In the genomic region with DNA sequence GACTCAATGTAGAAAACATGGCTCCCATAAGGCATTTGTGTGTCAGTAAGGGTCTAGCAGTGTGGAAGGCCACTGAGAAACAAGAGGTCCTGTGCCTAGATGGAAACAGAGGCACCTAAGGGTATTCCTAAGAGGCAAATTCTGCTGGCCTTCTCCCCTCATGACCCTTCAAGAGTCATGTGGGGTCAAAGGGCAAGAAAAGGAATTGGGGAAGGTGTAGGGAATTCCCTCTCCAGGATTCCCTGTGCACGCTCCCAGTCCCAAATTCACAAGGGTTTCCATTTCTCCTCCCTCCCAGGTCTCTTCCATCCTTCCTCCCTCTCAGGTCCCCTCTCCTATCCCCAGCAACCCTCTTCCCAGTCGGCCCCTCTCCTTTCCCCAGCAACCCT, we compare ENCODE assay signal across 1 cellular context.
TF ChIP-seq lines count a peak whose summit lies in the region.

No MANE protein-coding gene starts in this region.

TF ChIP-seq in HEK293, 187 proteins besides CTCF, POLR2A, EP300 and RAD21 (continued from another document):
- TF ChIP-seq, protein P1, sequence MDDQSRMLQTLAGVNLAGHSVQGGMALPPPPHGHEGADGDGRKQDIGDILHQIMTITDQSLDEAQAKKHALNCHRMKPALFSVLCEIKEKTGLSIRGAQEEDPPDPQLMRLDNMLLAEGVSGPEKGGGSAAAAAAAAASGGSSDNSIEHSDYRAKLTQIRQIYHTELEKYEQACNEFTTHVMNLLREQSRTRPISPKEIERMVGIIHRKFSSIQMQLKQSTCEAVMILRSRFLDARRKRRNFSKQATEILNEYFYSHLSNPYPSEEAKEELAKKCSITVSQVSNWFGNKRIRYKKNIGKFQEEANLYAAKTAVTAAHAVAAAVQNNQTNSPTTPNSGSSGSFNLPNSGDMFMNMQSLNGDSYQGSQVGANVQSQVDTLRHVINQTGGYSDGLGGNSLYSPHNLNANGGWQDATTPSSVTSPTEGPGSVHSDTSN (CRISPR knock-in tag; IDR thresholded peaks at IDR 0.05), result no peak
- TF ChIP-seq YY2 (tag by site-specific recombination; IDR thresholded peaks at IDR 0.05) (no peak; the same call in 1 of the 2 replicates), ZNF510 (tag by site-specific recombination; IDR thresholded peaks at IDR 0.05; ENCODE audit: insufficient replicate concordance) (no peak), ZNF600 (tag by site-specific recombination; IDR thresholded peaks at IDR 0.05) (0 out of 2 replicates have a peak, but pooled peaks have one; percentile 11), ZNF624 (tag by site-specific recombination; IDR thresholded peaks at IDR 0.05) (no peak), ZNF24 (tag by site-specific recombination; IDR thresholded peaks at IDR 0.05) (no peak), ZEB2 (tag by site-specific recombination; IDR thresholded peaks at IDR 0.05) (no peak), ZNF16 (tag by site-specific recombination; IDR thresholded peaks at IDR 0.05; ENCODE audit: low read depth) (no peak), PRDM1 (tag by site-specific recombination; IDR thresholded peaks at IDR 0.05) (peak; percentile 76), ZNF211 (tag by site-specific recombination; IDR thresholded peaks at IDR 0.05; ENCODE audit: low read depth) (no peak), SCRT2 (tag by site-specific recombination; IDR thresholded peaks at IDR 0.05) (no peak), ZNF776 (tag by site-specific recombination; IDR thresholded peaks at IDR 0.05; ENCODE audit: borderline replicate concordance) (no peak), ZNF555 (tag by site-specific recombination; conservative IDR thresholded peaks at IDR 0.05) (no peak), ZNF366 (tag by site-specific recombination; conservative IDR thresholded peaks at IDR 0.05) (0 out of 2 replicates have a peak, but pooled peaks have one; percentile 7), TCF7L2 (IDR thresholded peaks at IDR 0.05; ENCODE audit: borderline replicate concordance, low read depth, low read length) (no peak), YY1 (tag by site-specific recombination; IDR thresholded peaks at IDR 0.05) (no peak)
- TF ChIP-seq, protein P2, sequence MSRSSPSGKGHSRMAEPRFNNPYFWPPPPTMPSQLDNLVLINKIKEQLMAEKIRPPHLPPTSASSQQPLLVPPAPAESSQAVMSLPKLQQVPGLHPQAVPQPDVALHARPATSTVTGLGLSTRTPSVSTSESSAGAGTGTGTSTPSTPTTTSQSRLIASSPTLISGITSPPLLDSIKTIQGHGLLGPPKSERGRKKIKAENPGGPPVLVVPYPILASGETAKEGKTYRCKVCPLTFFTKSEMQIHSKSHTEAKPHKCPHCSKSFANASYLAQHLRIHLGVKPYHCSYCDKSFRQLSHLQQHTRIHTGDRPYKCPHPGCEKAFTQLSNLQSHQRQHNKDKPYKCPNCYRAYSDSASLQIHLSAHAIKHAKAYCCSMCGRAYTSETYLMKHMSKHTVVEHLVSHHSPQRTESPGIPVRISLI (tag by site-specific recombination; IDR thresholded peaks at IDR 0.05), result no peak
- TF ChIP-seq, protein P3, sequence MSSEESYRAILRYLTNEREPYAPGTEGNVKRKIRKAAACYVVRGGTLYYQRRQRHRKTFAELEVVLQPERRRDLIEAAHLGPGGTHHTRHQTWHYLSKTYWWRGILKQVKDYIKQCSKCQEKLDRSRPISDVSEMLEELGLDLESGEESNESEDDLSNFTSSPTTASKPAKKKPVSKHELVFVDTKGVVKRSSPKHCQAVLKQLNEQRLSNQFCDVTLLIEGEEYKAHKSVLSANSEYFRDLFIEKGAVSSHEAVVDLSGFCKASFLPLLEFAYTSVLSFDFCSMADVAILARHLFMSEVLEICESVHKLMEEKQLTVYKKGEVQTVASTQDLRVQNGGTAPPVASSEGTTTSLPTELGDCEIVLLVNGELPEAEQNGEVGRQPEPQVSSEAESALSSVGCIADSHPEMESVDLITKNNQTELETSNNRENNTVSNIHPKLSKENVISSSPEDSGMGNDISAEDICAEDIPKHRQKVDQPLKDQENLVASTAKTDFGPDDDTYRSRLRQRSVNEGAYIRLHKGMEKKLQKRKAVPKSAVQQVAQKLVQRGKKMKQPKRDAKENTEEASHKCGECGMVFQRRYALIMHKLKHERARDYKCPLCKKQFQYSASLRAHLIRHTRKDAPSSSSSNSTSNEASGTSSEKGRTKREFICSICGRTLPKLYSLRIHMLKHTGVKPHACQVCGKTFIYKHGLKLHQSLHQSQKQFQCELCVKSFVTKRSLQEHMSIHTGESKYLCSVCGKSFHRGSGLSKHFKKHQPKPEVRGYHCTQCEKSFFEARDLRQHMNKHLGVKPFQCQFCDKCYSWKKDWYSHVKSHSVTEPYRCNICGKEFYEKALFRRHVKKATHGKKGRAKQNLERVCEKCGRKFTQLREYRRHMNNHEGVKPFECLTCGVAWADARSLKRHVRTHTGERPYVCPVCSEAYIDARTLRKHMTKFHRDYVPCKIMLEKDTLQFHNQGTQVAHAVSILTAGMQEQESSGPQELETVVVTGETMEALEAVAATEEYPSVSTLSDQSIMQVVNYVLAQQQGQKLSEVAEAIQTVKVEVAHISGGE (tag by site-specific recombination; conservative IDR thresholded peaks at IDR 0.05; ENCODE audit: low read depth), result no peak
- TF ChIP-seq, protein P4, sequence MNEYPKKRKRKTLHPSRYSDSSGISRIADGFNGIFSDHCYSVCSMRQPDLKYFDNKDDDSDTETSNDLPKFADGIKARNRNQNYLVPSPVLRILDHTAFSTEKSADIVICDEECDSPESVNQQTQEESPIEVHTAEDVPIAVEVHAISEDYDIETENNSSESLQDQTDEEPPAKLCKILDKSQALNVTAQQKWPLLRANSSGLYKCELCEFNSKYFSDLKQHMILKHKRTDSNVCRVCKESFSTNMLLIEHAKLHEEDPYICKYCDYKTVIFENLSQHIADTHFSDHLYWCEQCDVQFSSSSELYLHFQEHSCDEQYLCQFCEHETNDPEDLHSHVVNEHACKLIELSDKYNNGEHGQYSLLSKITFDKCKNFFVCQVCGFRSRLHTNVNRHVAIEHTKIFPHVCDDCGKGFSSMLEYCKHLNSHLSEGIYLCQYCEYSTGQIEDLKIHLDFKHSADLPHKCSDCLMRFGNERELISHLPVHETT (tag by site-specific recombination; IDR thresholded peaks at IDR 0.05), result no peak
- TF ChIP-seq, protein P5, sequence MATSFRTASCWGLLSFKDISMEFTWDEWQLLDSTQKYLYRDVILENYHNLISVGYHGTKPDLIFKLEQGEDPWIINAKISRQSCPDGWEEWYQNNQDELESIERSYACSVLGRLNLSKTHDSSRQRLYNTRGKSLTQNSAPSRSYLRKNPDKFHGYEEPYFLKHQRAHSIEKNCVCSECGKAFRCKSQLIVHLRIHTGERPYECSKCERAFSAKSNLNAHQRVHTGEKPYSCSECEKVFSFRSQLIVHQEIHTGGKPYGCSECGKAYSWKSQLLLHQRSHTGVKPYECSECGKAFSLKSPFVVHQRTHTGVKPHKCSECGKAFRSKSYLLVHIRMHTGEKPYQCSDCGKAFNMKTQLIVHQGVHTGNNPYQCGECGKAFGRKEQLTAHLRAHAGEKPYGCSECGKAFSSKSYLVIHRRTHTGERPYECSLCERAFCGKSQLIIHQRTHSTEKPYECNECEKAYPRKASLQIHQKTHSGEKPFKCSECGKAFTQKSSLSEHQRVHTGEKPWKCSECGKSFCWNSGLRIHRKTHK (tag by site-specific recombination; IDR thresholded peaks at IDR 0.05), result no peak
- TF ChIP-seq, protein P6, sequence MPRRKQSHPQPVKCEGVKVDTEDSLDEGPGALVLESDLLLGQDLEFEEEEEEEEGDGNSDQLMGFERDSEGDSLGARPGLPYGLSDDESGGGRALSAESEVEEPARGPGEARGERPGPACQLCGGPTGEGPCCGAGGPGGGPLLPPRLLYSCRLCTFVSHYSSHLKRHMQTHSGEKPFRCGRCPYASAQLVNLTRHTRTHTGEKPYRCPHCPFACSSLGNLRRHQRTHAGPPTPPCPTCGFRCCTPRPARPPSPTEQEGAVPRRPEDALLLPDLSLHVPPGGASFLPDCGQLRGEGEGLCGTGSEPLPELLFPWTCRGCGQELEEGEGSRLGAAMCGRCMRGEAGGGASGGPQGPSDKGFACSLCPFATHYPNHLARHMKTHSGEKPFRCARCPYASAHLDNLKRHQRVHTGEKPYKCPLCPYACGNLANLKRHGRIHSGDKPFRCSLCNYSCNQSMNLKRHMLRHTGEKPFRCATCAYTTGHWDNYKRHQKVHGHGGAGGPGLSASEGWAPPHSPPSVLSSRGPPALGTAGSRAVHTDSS (tag by site-specific recombination; IDR thresholded peaks at IDR 0.05), result no peak
